In the genomic region with DNA sequence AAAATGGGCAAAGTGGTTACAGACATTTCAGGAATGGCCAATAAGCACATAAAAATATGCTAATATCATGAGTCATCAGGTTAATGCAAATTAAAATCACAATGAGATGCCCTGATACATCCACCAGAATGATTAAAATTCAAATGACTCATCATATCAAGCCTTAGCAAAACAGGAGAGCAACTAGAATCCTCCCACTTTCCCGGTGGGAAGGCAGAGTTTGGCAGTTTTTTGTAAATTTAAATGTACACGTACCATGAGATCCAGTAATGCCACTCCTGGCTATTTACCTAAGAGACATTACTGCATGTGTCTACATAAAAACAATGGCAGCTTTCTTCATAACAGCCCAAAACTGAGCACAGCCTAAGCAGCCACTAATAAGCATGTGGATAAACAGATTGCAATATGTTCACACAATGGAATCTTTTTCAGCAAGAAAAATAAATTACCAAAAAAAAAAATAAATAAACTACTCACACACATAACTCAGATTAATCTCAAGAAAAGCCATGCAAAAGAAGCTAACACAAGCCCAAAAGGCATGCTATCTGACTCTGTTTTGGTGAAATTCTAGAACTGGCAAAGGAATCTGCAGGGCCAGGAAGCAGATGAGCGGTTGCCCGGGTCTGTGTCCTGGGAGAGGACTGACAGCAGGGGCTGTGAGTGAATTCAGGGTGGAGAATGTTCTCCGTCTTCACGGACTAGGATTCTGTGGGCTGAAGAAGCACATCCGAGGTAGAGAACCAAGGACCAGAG, we compare ENCODE assay signal across 10 cellular contexts. TPM values are rescaled to one million over a fixed set of nuclear protein-coding genes. Genes with fewer than 3 reads are reported as not detected.
DNase-seq lines count a peak whose midpoint lies in the region; ATAC-seq, FAIRE-seq and TF ChIP-seq lines count a peak whose summit lies in the region.
"Had no signal": no experiment of that assay in that cellular context is flagged by ENCODE, and none has a peak within 500 bp of the region (broad histone marks: within the 10 kb centered on the region; RNA-seq: fewer than 3 reads in every experiment).

No MANE protein-coding gene starts in this region.

- intact Hi-C loops in breast epithelium (cut with DNase I; ENCODE audit: low total_unique reads) = no loop called here

- H3K27ac Mint-ChIP-seq in mesothelial cell of epicardium = peak overlapping the region; percentile 84
- H3K27ac Mint-ChIP-seq: activated naive CD8-positive, alpha-beta T cell treated with anti-CD3 and anti-CD28 coated beads, Interleukin-2, amount 10 ng/mL, durations not matched to agents 7 days and 5 days; IgD-negative memory B cell had no signal

- peak; percentile 95 for DNase-seq in AG10803 (ENCODE audit: low read depth)
- peak; percentile 95 for DNase-seq in M059J (ENCODE audit: low read depth)
- DNase-seq in breast epithelium (ENCODE audit: low spot score in 2 of 2) = no peak
- no peak for DNase-seq in mesothelial cell of epicardium (ENCODE audit: low spot score in 2 of 2, unreplicated experiment in 2 of 2)
- no peak for DNase-seq in activated CD4-positive, alpha-beta T cell treated with anti-CD3 and anti-CD28 coated beads, Interleukin-2, amount 50 U/mL, for 4 hours
- no peak for DNase-seq in effector memory CD4-positive, alpha-beta T cell
- DNase-seq in activated T-cell treated with anti-CD3 and anti-CD28 coated beads, Interleukin-2, amount 50 U/mL, for 4 hours = no peak
- no peak for DNase-seq in D721Med (ENCODE audit: insufficient read length, low spot score)
- DNase-seq: activated naive CD8-positive, alpha-beta T cell treated with anti-CD3 and anti-CD28 coated beads, Interleukin-2, amount 10 ng/mL, durations not matched to agents 7 days and 5 days had no signal

- no peak for TF ChIP-seq POLR2A in breast epithelium (IDR thresholded peaks at IDR 0.05)

- TF ChIP-seq CTCF in AG10803 (conservative IDR thresholded peaks at IDR 0.05; ENCODE audit: low read length) (no peak), breast epithelium (IDR thresholded peaks at IDR 0.05) (no peak), mesothelial cell of epicardium (IDR thresholded peaks at IDR 0.05; ENCODE audit: unreplicated experiment) (no peak), D721Med (IDR thresholded peaks at IDR 0.05; ENCODE audit: insufficient read depth, missing control alignments) (no peak)

- H3K36me3 ChIP-seq in breast epithelium = no peaks in the 10 kb centered on the region
- no peaks in the 10 kb centered on the region for H3K36me3 ChIP-seq in effector memory CD4-positive, alpha-beta T cell (ENCODE audit: control insufficient read depth, insufficient read depth, low read length)

- H3K4me1 Mint-ChIP-seq in mesothelial cell of epicardium = peaks cover 62% of the 10 kb centered on the region
- H3K4me1 Mint-ChIP-seq in activated T-cell treated with anti-CD3 and anti-CD28 coated beads, Interleukin-2, amount 50 U/mL, for 4 hours (ENCODE audit: low read depth) = peaks cover 11% of the 10 kb centered on the region
- H3K4me1 Mint-ChIP-seq: activated naive CD8-positive, alpha-beta T cell treated with anti-CD3 and anti-CD28 coated beads, Interleukin-2, amount 10 ng/mL, durations not matched to agents 7 days and 5 days; IgD-negative memory B cell had no signal

- H3K9me3 Mint-ChIP-seq in mesothelial cell of epicardium = peaks cover 9% of the 10 kb centered on the region
- peaks cover 4% of the 10 kb centered on the region for H3K9me3 Mint-ChIP-seq in activated T-cell treated with anti-CD3 and anti-CD28 coated beads, Interleukin-2, amount 50 U/mL, for 4 hours

- H3K27ac ChIP-seq in breast epithelium = peak overlapping the region; percentile 54 to 59
- H3K27ac ChIP-seq in effector memory CD4-positive, alpha-beta T cell (ENCODE audit: insufficient read depth, low read length, poor library complexity, severe bottlenecking) = no peak overlapping the region

- peaks cover 14% of the 10 kb centered on the region for H3K36me3 Mint-ChIP-seq in mesothelial cell of epicardium
- H3K36me3 Mint-ChIP-seq in activated T-cell treated with anti-CD3 and anti-CD28 coated beads, Interleukin-2, amount 50 U/mL, for 4 hours (ENCODE audit: insufficient read depth) = peaks cover 2% of the 10 kb centered on the region

- no peak overlapping the region for H3K4me3 Mint-ChIP-seq in mesothelial cell of epicardium
- H3K4me3 Mint-ChIP-seq in activated T-cell treated with anti-CD3 and anti-CD28 coated beads, Interleukin-2, amount 50 U/mL, for 4 hours = no peak overlapping the region
- H3K4me3 Mint-ChIP-seq: activated naive CD8-positive, alpha-beta T cell treated with anti-CD3 and anti-CD28 coated beads, Interleukin-2, amount 10 ng/mL, durations not matched to agents 7 days and 5 days; IgD-negative memory B cell had no signal

- no peaks in the 10 kb centered on the region for H3K27me3 Mint-ChIP-seq in mesothelial cell of epicardium (ENCODE audit: low read depth)
- no peaks in the 10 kb centered on the region for H3K27me3 Mint-ChIP-seq in activated T-cell treated with anti-CD3 and anti-CD28 coated beads, Interleukin-2, amount 50 U/mL, for 4 hours (ENCODE audit: low read depth)

- peaks cover 0 to 5% of the 10 kb centered on the region in 2 donors for H3K4me1 ChIP-seq in breast epithelium
- no peaks in the 10 kb centered on the region for H3K4me1 ChIP-seq in effector memory CD4-positive, alpha-beta T cell (ENCODE audit: control insufficient read depth, insufficient read depth, low read length, poor library complexity, severe bottlenecking)

- ATAC-seq in activated T-cell treated with anti-CD3 and anti-CD28 coated beads, Interleukin-2, amount 50 U/mL, for 4 hours = no peak

- H3K4me3 ChIP-seq in AG10803 (ENCODE audit: low read length) (peak overlapping the region; percentile 28; the same call in 1 of the 2 replicates), breast epithelium (no peak overlapping the region)
- no peak overlapping the region for H3K4me3 ChIP-seq in effector memory CD4-positive, alpha-beta T cell (ENCODE audit: insufficient read depth, low read depth, low read length, poor library complexity, severe bottlenecking)

- peaks cover 0 to 10% of the 10 kb centered on the region in 2 donors for H3K9me3 ChIP-seq in breast epithelium
- no peaks in the 10 kb centered on the region for H3K9me3 ChIP-seq in effector memory CD4-positive, alpha-beta T cell (ENCODE audit: control insufficient read depth, low read length)

- no peaks in the 10 kb centered on the region for H3K27me3 ChIP-seq in breast epithelium
- H3K27me3 ChIP-seq in effector memory CD4-positive, alpha-beta T cell (replicated peaks; ENCODE audit: control insufficient read depth, insufficient read depth, low read length, poor library complexity, severe bottlenecking) = no peaks in the 10 kb centered on the region

- no peak for FAIRE-seq in D721Med (lab: Jason Lieb, UNC)

RNA-seq across cellular contexts. Expression of gene AFAP1, which starts 48.8 kb away (rescaled TPM):
- total RNA-seq in M059J (2014; rRNA removed; shearing (Covaris generic)) = 38.8 and 53.8 TPM in 2 replicates
- total RNA-seq in breast epithelium (10 to 100 TPM; 14.5 to 21.6 (median 16.6) TPM), mesothelial cell of epicardium (75.4 to 82.4 TPM (median 79.1 TPM) in 3 replicates)
- 10 to 100 TPM; 13.1 to 17.7 (median 14.7) TPM for total RNA-seq in activated T-cell treated with anti-CD3 and anti-CD28 coated beads, Interleukin-2, amount 50 U/mL, for 4 hours

Comparison
In these comparisons a context has a peak if more than half of its experiments do, and no peak if none do; other contexts are left out.
1. DNase-seq: peak in AG10803 (single experiment) and M059J (single experiment); none in breast epithelium (0 of 2), mesothelial cell of epicardium (0 of 2), activated CD4-positive, alpha-beta T cell treated with anti-CD3 and anti-CD28 coated beads, Interleukin-2, amount 50 U/mL, for 4 hours (0 of 2), effector memory CD4-positive, alpha-beta T cell (0 of 3), activated T-cell treated with anti-CD3 and anti-CD28 coated beads, Interleukin-2, amount 50 U/mL, for 4 hours (single experiment) and D721Med (single experiment).